Comparison of ENCODE assay signal across 15 cellular contexts in the genomic region with DNA sequence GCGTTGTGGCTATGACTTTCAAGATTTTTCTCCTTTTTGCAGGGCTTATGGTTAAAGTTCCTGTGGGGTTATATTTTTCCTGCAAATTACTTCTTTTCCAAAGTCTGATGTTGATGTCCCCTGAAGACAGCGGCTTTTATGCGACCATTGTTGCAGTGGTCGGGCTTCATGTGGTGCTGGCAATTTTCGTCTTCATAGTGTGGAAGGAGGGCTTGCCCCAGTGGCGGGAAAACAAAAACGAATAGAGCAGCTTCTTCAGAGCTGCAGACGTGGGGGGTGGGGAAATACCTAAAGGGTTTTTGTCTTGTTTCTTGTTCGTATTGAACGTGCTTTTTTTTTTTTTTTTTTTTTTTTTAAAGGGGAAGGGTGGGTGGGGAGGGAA. TPM values are rescaled to one million over a fixed set of nuclear protein-coding genes. Genes with fewer than 3 reads are reported as not detected.
DNase-seq lines count a peak whose midpoint lies in the region; TF ChIP-seq lines count a peak whose summit lies in the region.
"Had no signal": no experiment of that assay in that cellular context is flagged by ENCODE, and none has a peak within 500 bp of the region (broad histone marks: within the 10 kb centered on the region; RNA-seq: fewer than 3 reads in every experiment).

No MANE protein-coding gene starts in this region.

- H3K27ac ChIP-seq in mesodermal cell (ENCODE audit: low read depth, low read length, severe bottlenecking) (peak overlapping the region; percentile 75), tibial artery (peak overlapping the region in 1 of 2 donors; percentile 49)
- H3K27ac ChIP-seq in CD4-positive, alpha-beta memory T cell (ENCODE audit: low read depth, low read length) = no peak overlapping the region
- H3K27ac ChIP-seq: neutrophil, SJSA1 had no signal

- H3K27me3 Mint-ChIP-seq in T-helper 2 cell treated with Interferon-gamma antibody and Interleukin-4, amounts not matched to agents 5 μg/mL and 100 μg/mL, for 36 hours (ENCODE audit: low read depth) = no peaks in the 10 kb centered on the region
- H3K27me3 Mint-ChIP-seq in CD4-positive, alpha-beta memory T cell = no peaks in the 10 kb centered on the region

- intact Hi-C loops in tibial artery (cut with DNase I; ENCODE audit: low total_unique reads) = loop anchor here (10.0 kb wide), 1 partner anchor 64 kb away; no protein-coding TSS in a partner anchor
- intact Hi-C loops in CD4-positive, alpha-beta memory T cell (cut with micrococcal nuclease) = no loop called here

- H3K4me3 ChIP-seq in epithelial cell of proximal tubule (ENCODE audit: low read depth, low read length) (peak overlapping the region; percentile 14), mesodermal cell (ENCODE audit: extremely low read depth, insufficient read depth, low read length, poor library complexity, severe bottlenecking) (peak overlapping the region; percentile 35), tibial artery (peak overlapping the region; percentile 37 to 51)
- no peak overlapping the region for H3K4me3 ChIP-seq in CD4-positive, alpha-beta memory T cell (ENCODE audit: low read length in 2 of 2)
- H3K4me3 ChIP-seq: SJSA1 had no signal

- peaks cover 6% of the 10 kb centered on the region for H3K36me3 Mint-ChIP-seq in T-helper 2 cell treated with Interferon-gamma antibody and Interleukin-4, amounts not matched to agents 5 μg/mL and 100 μg/mL, for 36 hours (ENCODE audit: low read depth)
- peaks cover 23 to 31% of the 10 kb centered on the region in 2 donors for H3K36me3 Mint-ChIP-seq in CD4-positive, alpha-beta memory T cell

- no peak for DNase-seq in T-helper 2 cell treated with Interferon-gamma antibody and Interleukin-4, amounts not matched to agents 5 μg/mL and 100 μg/mL, for 36 hours (ENCODE audit: low spot score)
- DNase-seq in T-helper 2 cell (no peak), epithelial cell of proximal tubule (ENCODE audit: low read depth) (no peak), tibial artery (no peak), AG08395 (ENCODE audit: low spot score) (no peak), NCI-H226 (no peak)
- DNase-seq in CD4-positive, alpha-beta memory T cell = no peak
- DNase-seq: 8988T; activated CD4-positive, alpha-beta T cell treated with anti-CD3 and anti-CD28 coated beads, Interleukin-2, amount 50 U/mL, for 1 hour; HFFc6; NCI-H510A had no signal

- H3K9me3 ChIP-seq in mesodermal cell (ENCODE audit: control insufficient read depth, low read length) = no peaks in the 10 kb centered on the region
- no peaks in the 10 kb centered on the region for H3K9me3 ChIP-seq in tibial artery
- no peaks in the 10 kb centered on the region for H3K9me3 ChIP-seq in CD4-positive, alpha-beta memory T cell (ENCODE audit: control insufficient read depth in 1 of 2, low read length in 2 of 2)
- H3K9me3 ChIP-seq: neutrophil, SJSA1 had no signal

- H3K27me3 ChIP-seq in tibial artery = no peaks in the 10 kb centered on the region
- H3K27me3 ChIP-seq in CD4-positive, alpha-beta memory T cell (ENCODE audit: insufficient read depth, low read length) = no peaks in the 10 kb centered on the region
- H3K27me3 ChIP-seq: SJSA1 had no signal

- CTCF ChIA-PET in CD4-positive, alpha-beta memory T cell (lab: Charles Lee; ENCODE audit: partially characterized antibody) = interaction anchor here (0.8 kb wide), 1 partner anchor 42 kb away, joined by 3 read pairs; no protein-coding TSS in a partner anchor

- TF ChIP-seq CTCF in epithelial cell of proximal tubule (conservative IDR thresholded peaks at IDR 0.05; ENCODE audit: low read depth, low read length) (no peak), tibial artery (IDR thresholded peaks at IDR 0.05) (no peak)

- peaks cover 11% of the 10 kb centered on the region for H3K4me1 Mint-ChIP-seq in T-helper 2 cell treated with Interferon-gamma antibody and Interleukin-4, amounts not matched to agents 5 μg/mL and 100 μg/mL, for 36 hours (ENCODE audit: low read depth)
- H3K4me1 Mint-ChIP-seq in CD4-positive, alpha-beta memory T cell = no peaks in the 10 kb centered on the region

- H3K36me3 ChIP-seq in mesodermal cell (ENCODE audit: control insufficient read depth, insufficient read depth, low read length) (peaks cover 18% of the 10 kb centered on the region), tibial artery (peaks cover 9 to 44% (median 42%) of the 10 kb centered on the region in 3 donors)
- H3K36me3 ChIP-seq in CD4-positive, alpha-beta memory T cell (ENCODE audit: insufficient read depth, low read length) = no peaks in the 10 kb centered on the region
- H3K36me3 ChIP-seq: neutrophil had no signal

- 60 to 76% methylated on average over 2 to 5 of the region's 10 CpGs for WGBS in mesodermal cell (ENCODE audit: insufficient coverage in 2 of 2), 2 experiments

- H3K9me3 Mint-ChIP-seq in T-helper 2 cell treated with Interferon-gamma antibody and Interleukin-4, amounts not matched to agents 5 μg/mL and 100 μg/mL, for 36 hours = no peaks in the 10 kb centered on the region
- no peaks in the 10 kb centered on the region for H3K9me3 Mint-ChIP-seq in CD4-positive, alpha-beta memory T cell
- H3K9me3 Mint-ChIP-seq: activated naive CD4-positive, alpha-beta T cell treated with anti-CD3 and anti-CD28 coated beads, Interleukin-2, amount 50 U/mL, for 72 hours; HFFc6 had no signal

- POLR2A ChIA-PET in CD4-positive, alpha-beta memory T cell (lab: Charles Lee; ENCODE audit: partially characterized antibody) = interaction anchor here (0.6 kb wide), 1 partner anchor 56 kb away, joined by 3 read pairs; no protein-coding TSS in a partner anchor

- peaks cover 4% of the 10 kb centered on the region for H3K4me1 ChIP-seq in mesodermal cell (ENCODE audit: control insufficient read depth, insufficient read depth, low read length, poor library complexity, severe bottlenecking)
- H3K4me1 ChIP-seq in tibial artery = peaks cover 0 to 7% (median 0%) of the 10 kb centered on the region in 4 donors
- H3K4me1 ChIP-seq in CD4-positive, alpha-beta memory T cell (ENCODE audit: insufficient read depth, low read length) = no peaks in the 10 kb centered on the region
- H3K4me1 ChIP-seq: SJSA1 had no signal

- no peak overlapping the region for H3K27ac Mint-ChIP-seq in T-helper 2 cell treated with Interferon-gamma antibody and Interleukin-4, amounts not matched to agents 5 μg/mL and 100 μg/mL, for 36 hours
- peak overlapping the region in 1 of 7 donors; percentile 60 for H3K27ac Mint-ChIP-seq in CD4-positive, alpha-beta memory T cell
- H3K27ac Mint-ChIP-seq: activated naive CD4-positive, alpha-beta T cell treated with anti-CD3 and anti-CD28 coated beads, Interleukin-2, amount 50 U/mL, for 72 hours; HFFc6 had no signal

- H3K4me3 Mint-ChIP-seq in T-helper 2 cell treated with Interferon-gamma antibody and Interleukin-4, amounts not matched to agents 5 μg/mL and 100 μg/mL, for 36 hours = peak overlapping the region; percentile 25
- peak overlapping the region in 2 of 8 donors; percentile 49 to 63 for H3K4me3 Mint-ChIP-seq in CD4-positive, alpha-beta memory T cell
- H3K4me3 Mint-ChIP-seq: HFFc6 had no signal

RNA-seq across cellular contexts. Expression of gene MCMBP, which starts 53.8 kb away (rescaled TPM):
- 58.9 and 90.3 TPM in 2 replicates for total RNA-seq in epithelial cell of proximal tubule
- 67.1 TPM for polyA plus RNA-seq in mesodermal cell (2013, experiment 1 of 2)
- polyA plus RNA-seq in mesodermal cell (2013, experiment 2 of 2) = 66.4 TPM
- 10 to 100 TPM; 54.8 to 56.2 TPM for total RNA-seq in CD4-positive, alpha-beta memory T cell
- polyA plus RNA-seq in CD4-positive, alpha-beta memory T cell = 10 to 100 TPM; 68.0 to 70.5 TPM

Comparison
In these comparisons a context has a peak if more than half of its experiments do, and no peak if none do; other contexts are left out.
1. H3K4me3 ChIP-seq: peak in epithelial cell of proximal tubule (single experiment), mesodermal cell (single experiment) and tibial artery (2 of 2); none in CD4-positive, alpha-beta memory T cell (0 of 2).